8 cellular contexts compared by ENCODE assay signal in genomic region chr5:43192558-43193170, GRCh38. TPM values are rescaled to one million over a fixed set of nuclear protein-coding genes. Genes with fewer than 3 reads are reported as not detected.
DNase-seq lines count a peak whose midpoint lies in the region; ATAC-seq and TF ChIP-seq lines count a peak whose summit lies in the region.

No MANE protein-coding gene starts in this region.

- peak overlapping the region; percentile 48 to 64 (median 54) for H3K4me3 ChIP-seq in breast epithelium

- no peak for TF ChIP-seq POLR2A in breast epithelium (IDR thresholded peaks at IDR 0.05)

- no peaks in the 10 kb centered on the region for H3K27me3 ChIP-seq in breast epithelium

- no peak for TF ChIP-seq CTCF in breast epithelium (IDR thresholded peaks at IDR 0.05)

- H3K36me3 ChIP-seq in breast epithelium: no peaks in the 10 kb centered on the region

- H3K9me3 ChIP-seq in breast epithelium: no peaks in the 10 kb centered on the region

- peaks cover 0 to 4% of the 10 kb centered on the region in 2 donors for H3K4me1 ChIP-seq in breast epithelium

- peak; percentile 14 for DNase-seq in SK-N-DZ (ENCODE audit: low spot score)
- no peak for DNase-seq in breast epithelium (ENCODE audit: low spot score in 2 of 2)
- peak; percentile 58 for DNase-seq in islet precursor cell
- DNase-seq in stimulated activated CD4-positive, alpha-beta T cell treated with anti-CD3 and anti-CD28 coated beads, Interleukin-12 subunit alpha, Interleukin-12 subunit beta, amount 100 ng/mL, for 4 hours: peak; percentile 19
- no peak for DNase-seq in NOMO-1 treated with DMSO at 0.1 percent for 48 hours (lab: John Stamatoyannopoulos, UW; ENCODE audit: unreplicated experiment)
- no peak for DNase-seq in MV-4-11 (lab: John Stamatoyannopoulos, UW)

- intact Hi-C loops in breast epithelium (cut with DNase I; ENCODE audit: low total_unique reads): no loop called here

- H3K27ac ChIP-seq in breast epithelium: peak overlapping the region in 1 of 2 donors; percentile 55

- ATAC-seq in GM18861 (IDR thresholded peaks at IDR 0.05; ENCODE audit: unreplicated experiment) (peak; percentile 12), HG02852 (IDR thresholded peaks at IDR 0.05; ENCODE audit: unreplicated experiment) (peak; percentile 29)

RNA-seq across cellular contexts. Expression of gene NIM1K, which starts 0.6 kb away (rescaled TPM):
- not detected in 2 replicates for polyA plus RNA-seq in SK-N-DZ (2014; cell fraction: cytosol; rRNA removed)
- polyA plus RNA-seq in SK-N-DZ (2014; cell fraction: nucleus; rRNA removed): not detected in 2 replicates
- total RNA-seq in breast epithelium: under 1 TPM; 0.29 to 0.48 (median 0.33) TPM

Comparison
In these comparisons a context has a peak if more than half of its experiments do, and no peak if none do; other contexts are left out.
1. DNase-seq: peak in SK-N-DZ (single experiment), islet precursor cell (single experiment) and stimulated activated CD4-positive, alpha-beta T cell treated with anti-CD3 and anti-CD28 coated beads, Interleukin-12 subunit alpha, Interleukin-12 subunit beta, amount 100 ng/mL, for 4 hours (single experiment); none in breast epithelium (0 of 2), NOMO-1 treated with DMSO at 0.1 percent for 48 hours (single experiment) and MV-4-11 (single experiment).